Comparison of ENCODE assay signal across 18 cellular contexts in genomic region chr10:11288302-11288701, GRCh38.
DNase-seq lines count a peak whose midpoint lies in the region; TF ChIP-seq lines count a peak whose summit lies in the region.
"Had no signal": no experiment of that assay in that cellular context is flagged by ENCODE, and none has a peak within 500 bp of the region (broad histone marks: within the 10 kb centered on the region; RNA-seq: fewer than 3 reads in every experiment).

No MANE protein-coding gene starts in this region.

- TF ChIP-seq CTCF in brain (conservative IDR thresholded peaks at IDR 0.05), result no peak
- no peak for TF ChIP-seq CTCF in osteocyte (IDR thresholded peaks at IDR 0.05)

- peaks cover 43% of the 10 kb centered on the region for H3K4me1 Mint-ChIP-seq in activated T-cell treated with anti-CD3 and anti-CD28 coated beads, Interleukin-2, amount 50 U/mL, for 24 hours (ENCODE audit: low read depth)
- H3K4me1 Mint-ChIP-seq in IgD-negative memory B cell (peaks cover 1 to 8% (median 6%) of the 10 kb centered on the region in 3 donors), brain (peaks cover 13% of the 10 kb centered on the region), osteocyte (ENCODE audit: unreplicated experiment) (no peaks in the 10 kb centered on the region)

- H3K36me3 Mint-ChIP-seq in activated T-cell treated with anti-CD3 and anti-CD28 coated beads, Interleukin-2, amount 50 U/mL, for 24 hours (ENCODE audit: low read depth), result peaks cover 76% of the 10 kb centered on the region
- H3K36me3 Mint-ChIP-seq in IgD-negative memory B cell, result peaks cover 9% of the 10 kb centered on the region
- peaks cover 65% of the 10 kb centered on the region for H3K36me3 Mint-ChIP-seq in brain
- H3K36me3 Mint-ChIP-seq in osteocyte (ENCODE audit: unreplicated experiment), result peaks cover 10% of the 10 kb centered on the region

- no peaks in the 10 kb centered on the region for H3K27me3 Mint-ChIP-seq in activated T-cell treated with anti-CD3 and anti-CD28 coated beads, Interleukin-2, amount 50 U/mL, for 24 hours
- H3K27me3 Mint-ChIP-seq in IgD-negative memory B cell (no peaks in the 10 kb centered on the region), brain (no peaks in the 10 kb centered on the region), osteocyte (ENCODE audit: unreplicated experiment) (no peaks in the 10 kb centered on the region)

- peak overlapping the region; percentile 69 for H3K27ac Mint-ChIP-seq in activated T-cell treated with anti-CD3 and anti-CD28 coated beads, Interleukin-2, amount 50 U/mL, for 24 hours
- H3K27ac Mint-ChIP-seq in IgD-negative memory B cell (peak overlapping the region in 2 of 3 donors; percentile 68 to 77), brain (peak overlapping the region in 4 of 5 experiments; percentile 42 to 81 (median 64)), osteocyte (ENCODE audit: unreplicated experiment) (no peak overlapping the region)

- no peak overlapping the region for H3K4me3 Mint-ChIP-seq in activated T-cell treated with anti-CD3 and anti-CD28 coated beads, Interleukin-2, amount 50 U/mL, for 24 hours
- no peak overlapping the region for H3K4me3 Mint-ChIP-seq in IgD-negative memory B cell
- no peak overlapping the region for H3K4me3 Mint-ChIP-seq in brain
- H3K4me3 Mint-ChIP-seq in osteocyte (ENCODE audit: unreplicated experiment), result no peak overlapping the region
- H3K4me3 Mint-ChIP-seq: H9 had no signal

- no peak for DNase-seq in activated T-cell treated with anti-CD3 and anti-CD28 coated beads, Interleukin-2, amount 50 U/mL, for 24 hours
- no peak for DNase-seq in activated T-cell treated with anti-CD3 and anti-CD28 coated beads for 4 hours
- DNase-seq in osteocyte (ENCODE audit: extremely low spot score, unreplicated experiment), result peak; percentile 73
- no peak for DNase-seq in NCI-H1694 (lab: John Stamatoyannopoulos, UW)
- no peak for DNase-seq in HuH-7.5 (ENCODE audit: low spot score)
- DNase-seq in GF-D8 (lab: John Stamatoyannopoulos, UW), result no peak
- DNase-seq: 8988T, DMS153, EL, H9, IMR-90, NCI-H1417, NCI-H2029, NCI-H2171 treated with DMSO at 0.1 percent for 48 hours, NCI-H510A, NCI-H82 had no signal

- H3K9me3 Mint-ChIP-seq in activated T-cell treated with anti-CD3 and anti-CD28 coated beads, Interleukin-2, amount 50 U/mL, for 24 hours, result no peaks in the 10 kb centered on the region
- H3K9me3 Mint-ChIP-seq in IgD-negative memory B cell (no peaks in the 10 kb centered on the region), brain (no peaks in the 10 kb centered on the region), osteocyte (ENCODE audit: unreplicated experiment) (no peaks in the 10 kb centered on the region)
- H3K9me3 Mint-ChIP-seq: H9 had no signal
